ENCODE assay signal across 21 cellular contexts in the genomic region with DNA sequence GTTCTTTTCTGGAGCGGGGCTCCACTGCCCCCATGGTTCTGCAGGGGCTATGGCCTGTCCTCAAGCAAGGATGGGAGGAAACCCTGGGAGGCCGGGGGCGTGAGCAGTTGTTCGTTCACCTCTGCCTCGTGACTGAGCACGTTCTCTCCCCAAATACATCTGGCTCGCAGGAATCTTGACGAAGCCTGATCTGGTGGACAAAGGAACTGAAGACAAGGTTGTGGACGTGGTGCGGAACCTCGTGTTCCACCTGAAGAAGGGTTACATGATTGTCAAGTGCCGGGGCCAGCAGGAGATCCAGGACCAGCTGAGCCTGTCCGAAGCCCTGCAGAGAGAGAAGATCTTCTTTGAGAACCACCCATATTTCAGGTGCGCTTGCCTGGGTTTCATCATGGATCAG.
"Had no signal": no experiment of that assay in that cellular context is flagged by ENCODE, and none has a peak within 500 bp of the region (broad histone marks: within the 10 kb centered on the region; RNA-seq: fewer than 3 reads in every experiment).

No MANE protein-coding gene starts in this region.

- H3K36me3 ChIP-seq: colonic mucosa had no signal

- H3K27me3 ChIP-seq: colonic mucosa, heart left ventricle, neutrophil, right lobe of liver, spleen, testis, tibial nerve had no signal

- H3K27ac Mint-ChIP-seq: nephron progenitor cell; stimulated activated naive B cell treated with anti-CD40 and anti-IgM and Interleukin-4, amounts not matched to agents 10 μg/mL and 1 μg/mL and 100 μg/mL, for 72 hours had no signal

- H3K4me3 ChIP-seq: colonic mucosa, heart left ventricle, psoas muscle, right lobe of liver, spleen, testis, tibial nerve had no signal

- H3K27ac ChIP-seq: colonic mucosa, heart left ventricle, neutrophil, psoas muscle, right lobe of liver, testis, tibial nerve had no signal

- H3K4me1 ChIP-seq: colonic mucosa, heart left ventricle, psoas muscle, right lobe of liver, testis, tibial nerve had no signal

- H3K4me3 Mint-ChIP-seq: naive thymus-derived CD4-positive, alpha-beta T cell; nephron progenitor cell; stimulated activated naive B cell treated with anti-CD40 and anti-IgM and Interleukin-4, amounts not matched to agents 10 μg/mL and 1 μg/mL and 100 μg/mL, for 72 hours; stimulated activated naive CD8-positive, alpha-beta T cell treated with anti-CD3 and anti-CD28 coated beads, Interleukin-15, amount 100 ng/mL, for 72 hours had no signal

- H3K27me3 Mint-ChIP-seq: naive thymus-derived CD4-positive, alpha-beta T cell; stimulated activated naive B cell treated with anti-CD40 and anti-IgM and Interleukin-4, amounts not matched to agents 10 μg/mL and 1 μg/mL and 100 μg/mL, for 72 hours; stimulated activated naive CD8-positive, alpha-beta T cell treated with anti-CD3 and anti-CD28 coated beads, Interleukin-15, amount 100 ng/mL, for 72 hours had no signal

- H3K9me3 ChIP-seq: colonic mucosa, heart left ventricle, neutrophil, psoas muscle, right lobe of liver, spleen, testis, tibial nerve had no signal

- ATAC-seq: heart left ventricle; left lobe of liver; naive thymus-derived CD4-positive, alpha-beta T cell; psoas muscle; right lobe of liver; stimulated activated naive B cell treated with anti-CD40 and anti-IgM and Interleukin-4, amounts not matched to agents 10 μg/mL and 1 μg/mL and 100 μg/mL, for 72 hours had no signal

- H3K4me1 Mint-ChIP-seq: stimulated activated naive B cell treated with anti-CD40 and anti-IgM and Interleukin-4, amounts not matched to agents 10 μg/mL and 1 μg/mL and 100 μg/mL, for 72 hours; stimulated activated naive CD8-positive, alpha-beta T cell treated with anti-CD3 and anti-CD28 coated beads, Interleukin-15, amount 100 ng/mL, for 72 hours had no signal

- DNase-seq: colonic mucosa; dermis blood vessel endothelial cell; heart left ventricle; hippocampal formation; kidney glomerular epithelial cell; mammary epithelial cell; naive thymus-derived CD4-positive, alpha-beta T cell; nephron progenitor cell; psoas muscle; retina; right lobe of liver; spleen; stimulated activated CD4-positive, alpha-beta T cell treated with anti-CD3 and anti-CD28 coated beads, Interleukin-15, amount 100 ng/mL, for 24 hours; stimulated activated CD4-positive, alpha-beta T cell treated with anti-CD3 and anti-CD28 coated beads, Interleukin-1b, Interleukin-23, amount 100 ng/mL, for 48 hours; stimulated activated CD4-positive, alpha-beta T cell treated with anti-CD3 and anti-CD28 coated beads, Interleukin-4, amount 100 ng/mL, for 24 hours; stimulated activated naive B cell treated with anti-CD40 and anti-IgM and Interleukin-4, amounts not matched to agents 10 μg/mL and 1 μg/mL and 100 μg/mL, for 72 hours; stimulated activated naive CD8-positive, alpha-beta T cell treated with anti-CD3 and anti-CD28 coated beads, Interleukin-15, amount 100 ng/mL, for 72 hours; testis had no signal
